Comparison of ENCODE assay signal across 8 cellular contexts in genomic region chr11:125167954-125168821, GRCh38. TPM values are rescaled to one million over a fixed set of nuclear protein-coding genes. Genes with fewer than 3 reads are reported as not detected.
DNase-seq lines count a peak whose midpoint lies in the region; ATAC-seq, FAIRE-seq and TF ChIP-seq lines count a peak whose summit lies in the region.

No MANE protein-coding gene starts in this region.

- H3K4me2 ChIP-seq in HepG2 (ENCODE audit: low read depth, low read length) = no peak overlapping the region

- TF ChIP-seq EP300 in HepG2 (IDR thresholded peaks at IDR 0.05; ENCODE audit: low read depth in 2 of 2, low read length in 2 of 2) (no peak), HepG2 (CRISPR knock-in tag; IDR thresholded peaks at IDR 0.05; ENCODE audit: borderline replicate concordance) (no peak)

- intact Hi-C loops in right lobe of liver (cut with DNase I) = loop anchor here in 1 of 2 donors (10.0 kb wide), 1 partner anchor 177 kb away; no protein-coding TSS in a partner anchor
- intact Hi-C loops in HepG2 (cut with micrococcal nuclease; ENCODE audit: unreplicated experiment) = loop anchor here (10.0 kb wide), 1 partner anchor 57 kb away; no protein-coding TSS in a partner anchor
- intact Hi-C loops in posterior vena cava (cut with DNase I) = loop anchor here in 1 of 2 donors (10.0 kb wide), 1 partner anchor 237 kb away; no protein-coding TSS in a partner anchor

- no peaks in the 10 kb centered on the region for H4K20me1 ChIP-seq in HepG2 (ENCODE audit: insufficient read depth, low read length)

- H3K4me1 ChIP-seq in right lobe of liver = peaks cover 0 to 26% (median 5%) of the 10 kb centered on the region in 4 donors
- peaks cover 18% of the 10 kb centered on the region for H3K4me1 ChIP-seq in HepG2 (ENCODE audit: insufficient read depth, low read length)
- peaks cover 8 to 13% of the 10 kb centered on the region in 2 donors for H3K4me1 ChIP-seq in mucosa of rectum (ENCODE audit: control insufficient read depth in 2 of 2, insufficient read depth in 2 of 2, low read length in 2 of 2)

- no peak for FAIRE-seq in HepG2 (lab: Jason Lieb, UNC)

- H2AFZ ChIP-seq in HepG2 (ENCODE audit: low read length) = no peak overlapping the region

- BruUV-seq in HepG2 (replicated peaks; lab: Mats Ljungman, UMichigan) = no TSS peak

- no peak for TF ChIP-seq POLR2A in right lobe of liver (IDR thresholded peaks at IDR 0.05)
- TF ChIP-seq POLR2A in HepG2 (IDR thresholded peaks at IDR 0.05; ENCODE audit: insufficient read depth in 1 of 2, low read depth in 2 of 2, low read length in 2 of 2) = no peak

- POLR2A ChIA-PET in HepG2 (lab: Yijun Ruan, JAX) = no interaction called here

- H3K36me3 ChIP-seq in right lobe of liver = no peaks in the 10 kb centered on the region
- no peaks in the 10 kb centered on the region for H3K36me3 ChIP-seq in HepG2 (replicated peaks in 1 of 2; ENCODE audit: control insufficient read depth in 1 of 2, insufficient read depth in 2 of 2, low read length in 2 of 2)
- H3K36me3 ChIP-seq in mucosa of rectum (ENCODE audit: control insufficient read depth in 2 of 2, insufficient read depth in 2 of 2, low read length in 2 of 2) = no peaks in the 10 kb centered on the region

- H3K4me3 ChIP-seq in right lobe of liver (no peak overlapping the region), HepG2 (replicated peaks in 1 of 3; ENCODE audit: insufficient read depth in 1 of 3, low read depth in 2 of 3, low read length in 3 of 3) (no peak overlapping the region), mucosa of rectum (ENCODE audit: low read length in 2 of 2) (no peak overlapping the region)

- no peaks in the 10 kb centered on the region for H3K79me2 ChIP-seq in HepG2 (ENCODE audit: insufficient read depth, low read length)

- peak; percentile 18 to 57 (median 41) for ATAC-seq in right lobe of liver
- no peak for ATAC-seq in HepG2

- 62% methylated on average over 8 of the region's 8 CpGs for WGBS in right lobe of liver (ENCODE audit: insufficient coverage, low coverage, low lambda C conversion rate, missing lambda C conversion rate)
- WGBS in HepG2 (ENCODE audit: low lambda C conversion rate) = 31% methylated on average over 8 of the region's 8 CpGs

- no peak overlapping the region for H3K9ac ChIP-seq in HepG2 (ENCODE audit: insufficient read depth, low read depth, low read length)
- no peak overlapping the region for H3K9ac ChIP-seq in mucosa of rectum (ENCODE audit: low read depth in 1 of 2, low read length in 2 of 2)

- H3K27ac ChIP-seq in right lobe of liver (peak overlapping the region in 1 of 3 donors; percentile 33), HepG2 (ENCODE audit: extremely low read length, insufficient read depth, low read length) (no peak overlapping the region), cingulate gyrus (ENCODE audit: low read depth, low read length) (peak overlapping the region; percentile 0), mucosa of rectum (ENCODE audit: low read depth in 2 of 2, low read length in 2 of 2) (peak overlapping the region; percentile 56 to 64)

- peak in 1 of 3 donors; percentile 62 for DNase-seq in right lobe of liver
- DNase-seq in HepG2 (ENCODE audit: low spot score) = no peak
- DNase-seq in NCI-H146 (lab: John Stamatoyannopoulos, UW) = no peak
- DNase-seq in NCI-H2227 (lab: John Stamatoyannopoulos, UW; ENCODE audit: unreplicated experiment) = no peak
- no peak for DNase-seq in posterior vena cava (ENCODE audit: low spot score)
- DNase-seq in AML-193 (lab: John Stamatoyannopoulos, UW) = no peak

- H3K9me3 ChIP-seq in right lobe of liver (no peaks in the 10 kb centered on the region), HepG2 (ENCODE audit: low read length) (no peaks in the 10 kb centered on the region), mucosa of rectum (ENCODE audit: control insufficient read depth in 2 of 2, low read length in 2 of 2) (no peaks in the 10 kb centered on the region)

- H3K27me3 ChIP-seq in right lobe of liver = peaks cover 0 to 7% of the 10 kb centered on the region in 2 donors
- peaks cover 4 to 85% of the 10 kb centered on the region in 2 experiments; a peak in 4 of 5 replicates for H3K27me3 ChIP-seq in HepG2 (ENCODE audit: control insufficient read depth in 1 of 2, insufficient read depth in 2 of 2, low read length in 2 of 2)
- H3K27me3 ChIP-seq in mucosa of rectum (ENCODE audit: control insufficient read depth in 2 of 2, insufficient read depth in 2 of 2, low read length in 2 of 2) = peaks cover 29 to 52% of the 10 kb centered on the region in 2 donors

- in situ Hi-C loops in HepG2 (cut with HindIII; ENCODE audit: extremely low pct_ligation_motif_present, low pct_unique_long_range_greater_than_20kb) = loop anchor here (5.0 kb wide), 1 partner anchor 179 kb away; no protein-coding TSS in a partner anchor

- CTCF ChIA-PET in HepG2 (lab: Yijun Ruan, JAX; ENCODE audit: low intra/inter-chr PET ratio, low total read pairs) = no interaction called here

- TF ChIP-seq RAD21 in HepG2 (CRISPR knock-in tag; IDR thresholded peaks at IDR 0.05) = no peak

- TF ChIP-seq CTCF in right lobe of liver (IDR thresholded peaks at IDR 0.05) (no peak), HepG2 (CRISPR knock-in tag; IDR thresholded peaks at IDR 0.05) (no peak)

RNA-seq across cellular contexts. Expression of gene PKNOX2, which starts 3.6 kb away (rescaled TPM):
- under 1 TPM; 0.09 to 0.31 (median 0.14) TPM for total RNA-seq in right lobe of liver
- not detected in 2 replicates for total RNA-seq in HepG2 (2016; rRNA removed; fragmentation: Illumina TruSeq; extraction: Trizol)
- total RNA-seq in HepG2 (2016; cell fraction: cytosol; rRNA removed; fragmentation: Illumina TruSeq; extraction: Trizol; ENCODE audit: low read depth) = not detected in 2 replicates
- not detected in 2 replicates for total RNA-seq in HepG2 (2016; cell fraction: insoluble cytoplasmic fraction; rRNA removed; fragmentation: Illumina TruSeq; extraction: Trizol)
- total RNA-seq in HepG2 (2016; cell fraction: membrane; rRNA removed; fragmentation: Illumina TruSeq; extraction: Trizol) = not detected in 2 replicates
- total RNA-seq in HepG2 (2016; cell fraction: nucleus; rRNA removed; fragmentation: Illumina TruSeq; extraction: Trizol) = not detected in 2 replicates
- not detected in 2 replicates for polyA plus RNA-seq in HepG2 (2011; rRNA removed)
- not detected in 2 replicates for polyA plus RNA-seq in HepG2 (2011; cell fraction: cytosol; rRNA removed)
- polyA plus RNA-seq in HepG2 (2011; cell fraction: nucleus; rRNA removed) = not detected in 2 replicates
- not detected in 2 replicates for polyA plus RNA-seq in HepG2 (2012)
- polyA plus RNA-seq in HepG2 (2016; cell fraction: cytosol; fragmentation: Illumina TruSeq; extraction: Trizol; ENCODE audit: low read depth) = not detected in 2 replicates
- polyA plus RNA-seq in HepG2 (2016; cell fraction: insoluble cytoplasmic fraction; fragmentation: Illumina TruSeq; extraction: Trizol; ENCODE audit: low read depth) = not detected in 2 replicates
- polyA plus RNA-seq in HepG2 (2016; cell fraction: membrane; fragmentation: Illumina TruSeq; extraction: Trizol; ENCODE audit: low read depth) = not detected in 2 replicates
- polyA plus RNA-seq in HepG2 (2016; cell fraction: nucleus; fragmentation: Illumina TruSeq; extraction: Trizol; ENCODE audit: insufficient read depth, low read depth) = not detected in 2 replicates
- not detected in 2 replicates for polyA minus RNA-seq in HepG2 (2011; rRNA and poly(A)+ RNA removed; ENCODE audit: low replicate concordance)
- not detected in 2 replicates for polyA minus RNA-seq in HepG2 (2011; cell fraction: cytosol; rRNA and poly(A)+ RNA removed)
- polyA minus RNA-seq in HepG2 (2011; cell fraction: nucleus; rRNA and poly(A)+ RNA removed) = not detected in 2 replicates
- total RNA-seq in posterior vena cava = 1 to 10 TPM; 8.2 to 8.3 TPM

RNA-seq across cellular contexts. Expression of gene TMEM218, which starts 56.8 kb away (rescaled TPM):
- total RNA-seq in right lobe of liver = 10 to 100 TPM in 4 of 6 experiments, 1 to 10 TPM in 2; 7.4 to 13.5 (median 10.5) TPM
- 14.0 and 14.2 TPM in 2 replicates for total RNA-seq in HepG2 (2016; rRNA removed; fragmentation: Illumina TruSeq; extraction: Trizol)
- total RNA-seq in HepG2 (2016; cell fraction: cytosol; rRNA removed; fragmentation: Illumina TruSeq; extraction: Trizol; ENCODE audit: low read depth) = 5.2 and 7.3 TPM in 2 replicates
- 14.1 and 16.1 TPM in 2 replicates for total RNA-seq in HepG2 (2016; cell fraction: insoluble cytoplasmic fraction; rRNA removed; fragmentation: Illumina TruSeq; extraction: Trizol)
- 11.0 and 12.9 TPM in 2 replicates for total RNA-seq in HepG2 (2016; cell fraction: membrane; rRNA removed; fragmentation: Illumina TruSeq; extraction: Trizol)
- 11.0 and 11.8 TPM in 2 replicates for total RNA-seq in HepG2 (2016; cell fraction: nucleus; rRNA removed; fragmentation: Illumina TruSeq; extraction: Trizol)
- polyA plus RNA-seq in HepG2 (2011; rRNA removed) = 10.0 and 11.8 TPM in 2 replicates
- polyA plus RNA-seq in HepG2 (2011; cell fraction: cytosol; rRNA removed) = 12.9 and 14.2 TPM in 2 replicates
- polyA plus RNA-seq in HepG2 (2011; cell fraction: nucleus; rRNA removed) = 12.0 TPM in 2 replicates
- 8.4 and 10.1 TPM in 2 replicates for polyA plus RNA-seq in HepG2 (2012)
- 4.6 and 6.0 TPM in 2 replicates for polyA plus RNA-seq in HepG2 (2016; cell fraction: cytosol; fragmentation: Illumina TruSeq; extraction: Trizol; ENCODE audit: low read depth)
- 12.6 and 16.7 TPM in 2 replicates for polyA plus RNA-seq in HepG2 (2016; cell fraction: insoluble cytoplasmic fraction; fragmentation: Illumina TruSeq; extraction: Trizol; ENCODE audit: low read depth)
- 7.0 and 10.1 TPM in 2 replicates for polyA plus RNA-seq in HepG2 (2016; cell fraction: membrane; fragmentation: Illumina TruSeq; extraction: Trizol; ENCODE audit: low read depth)
- 16.2 and 19.0 TPM in 2 replicates for polyA plus RNA-seq in HepG2 (2016; cell fraction: nucleus; fragmentation: Illumina TruSeq; extraction: Trizol; ENCODE audit: insufficient read depth, low read depth)
- polyA minus RNA-seq in HepG2 (2011; rRNA and poly(A)+ RNA removed; ENCODE audit: low replicate concordance) = 4.5 and 7.8 TPM in 2 replicates
- 2.6 and 3.8 TPM in 2 replicates for polyA minus RNA-seq in HepG2 (2011; cell fraction: cytosol; rRNA and poly(A)+ RNA removed)
- polyA minus RNA-seq in HepG2 (2011; cell fraction: nucleus; rRNA and poly(A)+ RNA removed) = 8.1 and 9.7 TPM in 2 replicates
- 10 to 100 TPM; 12.5 to 15.7 TPM for total RNA-seq in posterior vena cava
